Comparison of ENCODE assay signal across 9 cellular contexts in the genomic region with DNA sequence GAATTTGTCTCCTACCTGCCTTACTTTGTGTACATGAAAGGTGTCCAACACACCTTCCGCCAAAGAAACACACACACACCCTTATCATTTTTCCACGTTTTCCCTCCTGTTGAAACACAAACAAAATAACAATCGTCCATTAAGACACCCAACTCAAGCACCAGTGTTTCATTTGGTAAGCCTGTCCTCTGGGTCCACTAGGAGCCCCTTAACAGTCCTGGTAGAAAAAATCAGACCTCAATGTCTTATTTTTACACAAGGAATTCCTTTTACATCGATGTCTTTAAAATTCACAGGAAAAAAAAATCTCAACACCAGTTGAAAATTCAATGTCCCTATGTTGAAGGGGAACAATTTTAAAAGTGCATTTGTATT. TPM values are rescaled to one million over a fixed set of nuclear protein-coding genes. Genes with fewer than 3 reads are reported as not detected.
DNase-seq lines count a peak whose midpoint lies in the region; ATAC-seq and TF ChIP-seq lines count a peak whose summit lies in the region.
"Had no signal": no experiment of that assay in that cellular context is flagged by ENCODE, and none has a peak within 500 bp of the region (broad histone marks: within the 10 kb centered on the region; RNA-seq: fewer than 3 reads in every experiment).

No MANE protein-coding gene starts in this region.

- peaks cover 42% of the 10 kb centered on the region for H3K27me3 ChIP-seq in CD4-positive, alpha-beta T cell (ENCODE audit: control insufficient read depth, insufficient read depth, low read length)
- no peaks in the 10 kb centered on the region for H3K27me3 ChIP-seq in PC-3 (ENCODE audit: low read length)
- no peaks in the 10 kb centered on the region for H3K27me3 ChIP-seq in esophagus muscularis mucosa
- peaks cover 7% of the 10 kb centered on the region for H3K27me3 ChIP-seq in WERI-Rb-1 (ENCODE audit: insufficient read depth, low read depth, severe bottlenecking)

- peaks cover 22% of the 10 kb centered on the region for H4K20me1 ChIP-seq in PC-3 (ENCODE audit: low read length)

- H3K27ac ChIP-seq in CD4-positive, alpha-beta T cell (ENCODE audit: low read depth, low read length) = no peak overlapping the region
- H3K27ac ChIP-seq in PC-3 (ENCODE audit: low read length) (peak overlapping the region; percentile 87), esophagus muscularis mucosa (replicated peaks in 1 of 4) (peak overlapping the region; percentile 93 to 98 (median 96)), WERI-Rb-1 (no peak overlapping the region)

- POLR2A ChIA-PET in CD4-positive, alpha-beta T cell (lab: Charles Lee) = no interaction called here
- POLR2A ChIA-PET in PC-3 (lab: Charles Lee; ENCODE audit: unreplicated experiment) = interaction anchor here (0.5 to 2.5 kb wide), 10 partner anchors 9 to 346 kb away, joined by 3 to 23 read pairs (median 8); no protein-coding TSS in a partner anchor

- peaks cover 43% of the 10 kb centered on the region for H3K4me1 Mint-ChIP-seq in CD4-positive, alpha-beta T cell (ENCODE audit: low read depth)
- peaks cover 47% of the 10 kb centered on the region for H3K4me1 Mint-ChIP-seq in osteocyte (ENCODE audit: unreplicated experiment)

- TF ChIP-seq EP300 in esophagus muscularis mucosa (IDR thresholded peaks at IDR 0.05) = no peak

- no peak overlapping the region for H3K27ac Mint-ChIP-seq in CD4-positive, alpha-beta T cell
- peak overlapping the region; percentile 81 for H3K27ac Mint-ChIP-seq in osteocyte (ENCODE audit: unreplicated experiment)

- no peak for ATAC-seq in CD4-positive, alpha-beta T cell (ENCODE audit: poor library complexity)
- no peak for ATAC-seq in PC-3
- no peak for ATAC-seq in GM18870 (IDR thresholded peaks at IDR 0.05; ENCODE audit: unreplicated experiment)

- H3K36me3 ChIP-seq in PC-3 (ENCODE audit: low read depth, low read length) (peaks cover 18% of the 10 kb centered on the region; the same call in 1 of the 2 replicates), esophagus muscularis mucosa (peaks cover 0 to 14% (median 0%) of the 10 kb centered on the region in 4 donors), WERI-Rb-1 (no peaks in the 10 kb centered on the region)

- TF ChIP-seq CTCF in CD4-positive, alpha-beta T cell (IDR thresholded peaks at IDR 0.05) = no peak
- TF ChIP-seq CTCF in PC-3 (conservative IDR thresholded peaks at IDR 0.05; ENCODE audit: low read depth, low read length) (no peak), esophagus muscularis mucosa (IDR thresholded peaks at IDR 0.05) (no peak), osteocyte (IDR thresholded peaks at IDR 0.05) (no peak), WERI-Rb-1 (IDR thresholded peaks at IDR 0.05; ENCODE audit: low read depth, low read length) (no peak)

- 30% methylated on average over 4 of the region's 4 CpGs for WGBS in esophagus muscularis mucosa

- H3F3A ChIP-seq in PC-3 (ENCODE audit: low read length, unreplicated experiment) = peaks cover 16% of the 10 kb centered on the region

- no peaks in the 10 kb centered on the region for H3K9me2 ChIP-seq in PC-3 (replicated peaks; ENCODE audit: low read length)

- H3K9me3 Mint-ChIP-seq in CD4-positive, alpha-beta T cell = no peaks in the 10 kb centered on the region
- no peaks in the 10 kb centered on the region for H3K9me3 Mint-ChIP-seq in osteocyte (ENCODE audit: unreplicated experiment)

- peaks cover 37% of the 10 kb centered on the region for H3K27me3 Mint-ChIP-seq in CD4-positive, alpha-beta T cell
- peaks cover 7% of the 10 kb centered on the region for H3K27me3 Mint-ChIP-seq in osteocyte (ENCODE audit: unreplicated experiment)

- intact Hi-C loops in CD4-positive, alpha-beta T cell (cut with DNase I, micrococcal nuclease) = loop anchor here (2.0 to 10.0 kb wide), 5 partner anchors 165 to 475 kb away; partner anchors contain the start of gene GP5 (in 1 of the 2)
- intact Hi-C loops in PC-3 (cut with micrococcal nuclease) = loop anchor here (1.0 to 5.0 kb wide), 3 partner anchors 175 to 478 kb away; no protein-coding TSS in a partner anchor
- intact Hi-C loops in esophagus muscularis mucosa (cut with DNase I) = loop anchor here (2.0 to 10.0 kb wide), 5 partner anchors 65 to 359 kb away; no protein-coding TSS in a partner anchor

- peak overlapping the region; percentile 96 for H3K4me2 ChIP-seq in PC-3 (ENCODE audit: low read length)

- no peak for TF ChIP-seq POLR2A in esophagus muscularis mucosa (IDR thresholded peaks at IDR 0.05; ENCODE audit: low read depth)

- H3K4me3 Mint-ChIP-seq in CD4-positive, alpha-beta T cell = peak overlapping the region; percentile 21
- H3K4me3 Mint-ChIP-seq in osteocyte (ENCODE audit: unreplicated experiment) = peak overlapping the region; percentile 55

- peak overlapping the region; percentile 70 for H3K9ac ChIP-seq in PC-3 (ENCODE audit: low read length)

- H3K9me3 ChIP-seq in CD4-positive, alpha-beta T cell (ENCODE audit: control insufficient read depth, low read length) = no peaks in the 10 kb centered on the region
- H3K9me3 ChIP-seq in PC-3 (ENCODE audit: low read length) (no peaks in the 10 kb centered on the region), esophagus muscularis mucosa (no peaks in the 10 kb centered on the region), WERI-Rb-1 (ENCODE audit: severe bottlenecking) (no peaks in the 10 kb centered on the region)

- peaks cover 32% of the 10 kb centered on the region for H3K79me2 ChIP-seq in PC-3 (ENCODE audit: low read length)

- peaks cover 2% of the 10 kb centered on the region for H3K36me3 Mint-ChIP-seq in CD4-positive, alpha-beta T cell (ENCODE audit: low read depth)
- H3K36me3 Mint-ChIP-seq in osteocyte (ENCODE audit: unreplicated experiment) = peaks cover 10% of the 10 kb centered on the region

- H3K4me3 ChIP-seq in PC-3 (ENCODE audit: low read length) (peak overlapping the region; percentile 89), esophagus muscularis mucosa (peak overlapping the region in 1 of 4 donors; percentile 77), WERI-Rb-1 (ENCODE audit: low read depth, low read length) (no peak overlapping the region)

- H3K4me1 ChIP-seq in PC-3 (ENCODE audit: insufficient read depth, low read length) (peaks cover 51% of the 10 kb centered on the region), esophagus muscularis mucosa (peaks cover 45 to 92% (median 85%) of the 10 kb centered on the region in 4 donors)

- no TSS peak for BruUV-seq in PC-3 (replicated peaks; lab: Mats Ljungman, UMichigan)

- CTCF ChIA-PET in CD4-positive, alpha-beta T cell (lab: Charles Lee) = no interaction called here
- CTCF ChIA-PET in PC-3 (lab: Charles Lee) = interaction anchor here (1.3 to 4.2 kb wide), 2 partner anchors 176 to 359 kb away, joined by 8 to 42 read pairs; no protein-coding TSS in a partner anchor

- no peak for DNase-seq in CD4-positive, alpha-beta T cell
- peak; percentile 39 for DNase-seq in PC-3
- DNase-seq in esophagus muscularis mucosa (ENCODE audit: extremely low spot score) = no peak
- no peak for DNase-seq in osteocyte (ENCODE audit: extremely low spot score, unreplicated experiment)
- no peak for DNase-seq in WERI-Rb-1
- no peak for DNase-seq in medulla oblongata (ENCODE audit: extremely low spot score)
- DNase-seq in HK-2 (ENCODE audit: unreplicated experiment) = no peak
- DNase-seq: aorta had no signal

- H2AFZ ChIP-seq in PC-3 (ENCODE audit: low read length) = no peak overlapping the region

RNA-seq across cellular contexts. Expression of gene HES1, which starts 4.0 kb away (rescaled TPM):
- 1 to 10 TPM in 1 of 2 experiments, under 1 TPM in 1; 0.89 to 1.5 TPM for total RNA-seq in CD4-positive, alpha-beta T cell
- total RNA-seq in PC-3 (2014; rRNA removed) (852 and 906 TPM in 2 replicates), esophagus muscularis mucosa (10 to 100 TPM; 12.0 to 32.3 (median 26.9) TPM), osteocyte (41.0 and 51.6 TPM in 2 replicates)

Comparison
In these comparisons a context has a peak if more than half of its experiments do, and no peak if none do; other contexts are left out.
1. H3K27ac ChIP-seq: peak in PC-3 (single experiment) and esophagus muscularis mucosa (4 of 4); none in CD4-positive, alpha-beta T cell (single experiment) and WERI-Rb-1 (single experiment).
2. RNA of gene HES1, which starts 4.0 kb away (total RNA-seq): 852 to 906 TPM in PC-3; 41.0 to 51.6 TPM in osteocyte, 12.0 to 32.3 TPM in esophagus muscularis mucosa and 0.89 to 1.5 TPM in CD4-positive, alpha-beta T cell; every median in the first group is over 10 times any median in the second.